Comparison of ENCODE assay signal across 9 cellular contexts in genomic region chr19:50909240-50910070, GRCh38. TPM values are rescaled to one million over a fixed set of nuclear protein-coding genes. Genes with fewer than 3 reads are reported as not detected.
A peak's percentile ranks its signal among the peaks of the same experiment; 100 is the strongest.
DNase-seq lines count a peak whose midpoint lies in the region; ATAC-seq and TF ChIP-seq lines count a peak whose summit lies in the region.
"Had no signal": no experiment of that assay in that cellular context is flagged by ENCODE, and none has a peak within 500 bp of the region (broad histone marks: within the 10 kb centered on the region; RNA-seq: fewer than 3 reads in every experiment).

No MANE protein-coding gene starts in this region.

- H3K4me1 ChIP-seq in colonic mucosa (no peaks in the 10 kb centered on the region), SJCRH30 (peaks cover 21% of the 10 kb centered on the region)

- intact Hi-C loops in colonic mucosa (cut with DNase I), result no loop called here

- H3K9ac ChIP-seq in colonic mucosa (ENCODE audit: low read depth in 2 of 2, low read length in 2 of 2), result no peak overlapping the region

- H3K27me3 Mint-ChIP-seq in progenitor cell of endocrine pancreas, result peaks cover 58% of the 10 kb centered on the region

- H3K4me3 ChIP-seq in colonic mucosa (no peak overlapping the region), SJCRH30 (no peak overlapping the region)

- H3K4me1 Mint-ChIP-seq in progenitor cell of endocrine pancreas (ENCODE audit: low read depth), result peaks cover 1% of the 10 kb centered on the region

- no peaks in the 10 kb centered on the region for H3K9me3 ChIP-seq in colonic mucosa
- H3K9me3 ChIP-seq in SJCRH30 (replicated peaks), result no peaks in the 10 kb centered on the region

- H3K36me3 ChIP-seq in colonic mucosa (no peaks in the 10 kb centered on the region), SJCRH30 (no peaks in the 10 kb centered on the region)

- no peak overlapping the region for H3K27ac ChIP-seq in colonic mucosa
- H3K27ac ChIP-seq in SJCRH30, result no peak overlapping the region

- no peak overlapping the region for H3K27ac Mint-ChIP-seq in progenitor cell of endocrine pancreas

- no peaks in the 10 kb centered on the region for H3K36me3 Mint-ChIP-seq in progenitor cell of endocrine pancreas (ENCODE audit: insufficient read depth)

- in situ Hi-C loops in G401 (cut with HindIII; ENCODE audit: low sequenced_read_pairs), result no loop called here

- TF ChIP-seq CTCF in colonic mucosa (IDR thresholded peaks at IDR 0.05), result no peak
- no peak for TF ChIP-seq CTCF in progenitor cell of endocrine pancreas (IDR thresholded peaks at IDR 0.05; ENCODE audit: unreplicated experiment)

- H3K27me3 ChIP-seq in colonic mucosa (peaks cover 29% of the 10 kb centered on the region), SJCRH30 (no peaks in the 10 kb centered on the region)

- H3K9me3 Mint-ChIP-seq in progenitor cell of endocrine pancreas (ENCODE audit: low read depth), result no peaks in the 10 kb centered on the region

- peak overlapping the region; percentile 24 for H3K4me3 Mint-ChIP-seq in progenitor cell of endocrine pancreas (ENCODE audit: low read depth)

- DNase-seq in G401 (ENCODE audit: low spot score) (peak; percentile 40), RKO (ENCODE audit: low spot score) (peak; percentile 59), colonic mucosa (peak; percentile 90), progenitor cell of endocrine pancreas (ENCODE audit: low spot score, unreplicated experiment) (peak; percentile 63), Ammon's horn (ENCODE audit: low spot score) (no peak), NCI-H2107 treated with DMSO at 0.1 percent for 48 hours (lab: John Stamatoyannopoulos, UW; ENCODE audit: unreplicated experiment) (no peak), SJCRH30 (no peak)

- peak; percentile 64 for ATAC-seq in HG02588 (IDR thresholded peaks at IDR 0.05; ENCODE audit: unreplicated experiment)

RNA-seq across cellular contexts. Expression of gene KLK4, which starts 1.7 kb away (rescaled TPM):
- not detected in 2 replicates for total RNA-seq in G401 (2014; rRNA removed; shearing (Covaris generic))
- total RNA-seq in colonic mucosa (1 to 10 TPM; 1.2 to 2.0 TPM), progenitor cell of endocrine pancreas (not detected in 2 replicates)
- total RNA-seq in SJCRH30 (2014; rRNA removed; shearing (Covaris generic)), result 0.32 and 0.48 TPM in 2 replicates
- total RNA-seq: glomerular endothelial cell had no signal

RNA-seq across cellular contexts. Expression of gene KLK2, which starts 36.2 kb away (rescaled TPM):
- total RNA-seq in G401 (2014; rRNA removed; shearing (Covaris generic)), result not detected in 2 replicates
- total RNA-seq in colonic mucosa (not detected), progenitor cell of endocrine pancreas (not detected in 2 replicates)
- not detected in 2 replicates for total RNA-seq in SJCRH30 (2014; rRNA removed; shearing (Covaris generic))
- total RNA-seq: glomerular endothelial cell had no signal

RNA-seq across cellular contexts. Expression of gene KLK5, which starts 43.4 kb away (rescaled TPM):
- total RNA-seq in G401 (2014; rRNA removed; shearing (Covaris generic)), result 0.58 TPM in 1 of 2 replicates, not detected in the other
- total RNA-seq in colonic mucosa (not detected), progenitor cell of endocrine pancreas (not detected in 2 replicates)
- total RNA-seq in SJCRH30 (2014; rRNA removed; shearing (Covaris generic)), result not detected in 2 replicates
- total RNA-seq: glomerular endothelial cell had no signal

RNA-seq across cellular contexts. Expression of gene KLK3, which starts 54.7 kb away (rescaled TPM):
- total RNA-seq in G401 (2014; rRNA removed; shearing (Covaris generic)), result not detected in 2 replicates
- total RNA-seq in colonic mucosa (1 to 10 TPM; 2.4 to 2.5 TPM), progenitor cell of endocrine pancreas (not detected in 2 replicates)
- total RNA-seq in SJCRH30 (2014; rRNA removed; shearing (Covaris generic)), result not detected in 2 replicates
- total RNA-seq: glomerular endothelial cell had no signal

RNA-seq across cellular contexts. Expression of gene KLK6, which starts 59.9 kb away (rescaled TPM):
- not detected in 2 replicates for total RNA-seq in G401 (2014; rRNA removed; shearing (Covaris generic))
- total RNA-seq in colonic mucosa (not detected), progenitor cell of endocrine pancreas (0.62 and 1.2 TPM in 2 replicates)
- not detected in 2 replicates for total RNA-seq in SJCRH30 (2014; rRNA removed; shearing (Covaris generic))
- total RNA-seq: glomerular endothelial cell had no signal

Comparison
In these comparisons a context has a peak if more than half of its experiments do, and no peak if none do; other contexts are left out.
1. DNase-seq: peak in G401 (single experiment), RKO (single experiment), colonic mucosa (single experiment) and progenitor cell of endocrine pancreas (single experiment); none in Ammon's horn (single experiment), NCI-H2107 treated with DMSO at 0.1 percent for 48 hours (single experiment) and SJCRH30 (0 of 2).